Comparison of ENCODE assay signal across 8 cellular contexts in genomic region chr10:6162589-6163356, GRCh38. TPM values are rescaled to one million over a fixed set of nuclear protein-coding genes. Genes with fewer than 3 reads are reported as not detected.
DNase-seq lines count a peak whose midpoint lies in the region; ATAC-seq and TF ChIP-seq lines count a peak whose summit lies in the region.

No MANE protein-coding gene starts in this region.

- H3K36me3 ChIP-seq in Peyer's patch (no peaks in the 10 kb centered on the region), prostate gland (no peaks in the 10 kb centered on the region)

- H3K9me3 ChIP-seq in Peyer's patch (no peaks in the 10 kb centered on the region), prostate gland (no peaks in the 10 kb centered on the region)

- ATAC-seq in GM18909 (IDR thresholded peaks at IDR 0.05; ENCODE audit: poor library complexity, unreplicated experiment) = no peak
- ATAC-seq in GM18873 (IDR thresholded peaks at IDR 0.05; ENCODE audit: low FRiP score, unreplicated experiment) = no peak

- no peak for TF ChIP-seq CTCF in Peyer's patch (IDR thresholded peaks at IDR 0.05)
- no peak for TF ChIP-seq CTCF in epithelial cell of proximal tubule (conservative IDR thresholded peaks at IDR 0.05; ENCODE audit: low read depth, low read length)
- TF ChIP-seq CTCF in prostate gland (IDR thresholded peaks at IDR 0.05) = no peak

- H3K4me1 ChIP-seq in Peyer's patch = peaks cover 0 to 22% (median 4%) of the 10 kb centered on the region in 4 donors
- H3K4me1 ChIP-seq in prostate gland (replicated peaks) = no peaks in the 10 kb centered on the region

- TF ChIP-seq POLR2A in Peyer's patch (IDR thresholded peaks at IDR 0.05) = no peak
- no peak for TF ChIP-seq POLR2A in prostate gland (IDR thresholded peaks at IDR 0.05)

- H3K27me3 ChIP-seq in Peyer's patch (no peaks in the 10 kb centered on the region), prostate gland (replicated peaks; ENCODE audit: insufficient read depth) (no peaks in the 10 kb centered on the region)

- WGBS in prostate gland = 55% methylated on average over 12 of the region's 12 CpGs

- intact Hi-C loops in prostate gland (cut with DNase I) = loop anchor here (5.0 kb wide), 1 partner anchor 40 kb away; the partner anchor contains the start of gene PFKFB3

- peak overlapping the region; percentile 50 to 70 (median 58) for H3K4me3 ChIP-seq in Peyer's patch
- peak overlapping the region; percentile 44 for H3K4me3 ChIP-seq in epithelial cell of proximal tubule (ENCODE audit: low read depth, low read length)
- peak overlapping the region; percentile 45 to 52 for H3K4me3 ChIP-seq in prostate gland

- peak; percentile 78 for DNase-seq in ELF-1 (ENCODE audit: low read depth, low spot score)
- no peak for DNase-seq in Peyer's patch
- DNase-seq in epithelial cell of proximal tubule (ENCODE audit: low read depth) = no peak
- no peak for DNase-seq in prostate gland (ENCODE audit: low spot score)
- DNase-seq in NCI-H1048 (lab: John Stamatoyannopoulos, UW) = no peak
- DNase-seq in SIG-M5 (lab: John Stamatoyannopoulos, UW) = no peak

- peak overlapping the region; percentile 84 to 98 (median 90) for H3K27ac ChIP-seq in Peyer's patch
- H3K27ac ChIP-seq in prostate gland = peak overlapping the region; percentile 64 to 71

RNA-seq across cellular contexts. Expression of gene PFKFB3, which starts 40.0 kb away (rescaled TPM):
- total RNA-seq in Peyer's patch = 10 to 100 TPM; 15.2 to 85.0 (median 36.6) TPM
- total RNA-seq in epithelial cell of proximal tubule = 31.3 and 54.9 TPM in 2 replicates
- 10 to 100 TPM; 24.3 to 52.7 TPM for total RNA-seq in prostate gland
